Comparison of ENCODE assay signal across 9 cellular contexts in the genomic region with DNA sequence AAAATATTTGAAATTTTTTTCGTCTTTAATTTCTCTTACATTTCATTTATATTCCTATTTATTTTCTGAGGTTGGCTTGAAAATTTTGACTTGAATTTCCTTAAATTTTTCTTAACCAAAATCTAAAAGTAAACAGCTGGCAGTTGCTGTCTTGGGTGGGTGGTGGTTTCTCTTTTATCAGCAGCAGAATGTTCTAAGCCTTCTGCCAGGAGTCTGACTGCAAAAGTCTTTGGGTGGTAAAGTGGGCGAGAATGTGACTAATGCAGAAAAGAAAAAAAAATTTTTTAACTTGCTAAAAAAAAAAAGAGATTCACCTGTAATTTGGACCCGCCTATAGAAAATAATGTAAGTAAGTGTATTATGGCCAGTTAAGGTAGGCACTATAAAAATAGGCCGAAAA. TPM values are rescaled to one million over a fixed set of nuclear protein-coding genes. Genes with fewer than 3 reads are reported as not detected.
DNase-seq lines count a peak whose midpoint lies in the region; ATAC-seq, FAIRE-seq and TF ChIP-seq lines count a peak whose summit lies in the region.
"Had no signal": no experiment of that assay in that cellular context is flagged by ENCODE, and none has a peak within 500 bp of the region (broad histone marks: within the 10 kb centered on the region; RNA-seq: fewer than 3 reads in every experiment).

No MANE protein-coding gene starts in this region.

- peak; percentile 32 for DNase-seq in stimulated activated CD4-positive, alpha-beta T cell treated with anti-CD3 and anti-CD28 coated beads, Interleukin-4, amount 100 ng/mL, for 24 hours
- no peak for DNase-seq in stimulated activated CD4-positive, alpha-beta T cell treated with anti-CD3 and anti-CD28 coated beads, Interleukin-1b, Interleukin-23, amount 100 ng/mL, for 48 hours
- peak; percentile 13 for DNase-seq in fibroblast of peridontal ligament (ENCODE audit: extremely low read depth)
- no peak for DNase-seq in upper lobe of right lung
- DNase-seq in RCC 7860 (ENCODE audit: low spot score) = no peak
- DNase-seq in HuH-7 (ENCODE audit: low spot score) = no peak
- DNase-seq in HAP-1 (ENCODE audit: low spot score in 2 of 2) = no peak
- DNase-seq: DMS53 had no signal

- peaks cover 70% of the 10 kb centered on the region for H3K36me3 Mint-ChIP-seq in activated T-helper 17 cell treated with anti-CD3 and anti-CD28 coated beads, Interleukin-2, amount 50 U/mL, for 72 hours (ENCODE audit: low read depth)

- H3K27ac ChIP-seq in upper lobe of right lung = peak overlapping the region; percentile 33

- no peaks in the 10 kb centered on the region for H3K9me3 Mint-ChIP-seq in activated T-helper 17 cell treated with anti-CD3 and anti-CD28 coated beads, Interleukin-2, amount 50 U/mL, for 72 hours

- peak overlapping the region; percentile 87 for H3K27ac Mint-ChIP-seq in activated T-helper 17 cell treated with anti-CD3 and anti-CD28 coated beads, Interleukin-2, amount 50 U/mL, for 72 hours

- H3K9me3 ChIP-seq in upper lobe of right lung (no peaks in the 10 kb centered on the region), HAP-1 (no peaks in the 10 kb centered on the region; the same call in 1 of the 2 replicates)

- H3K4me3 ChIP-seq in upper lobe of right lung (peak overlapping the region; percentile 97), HAP-1 (no peak overlapping the region)

- no peaks in the 10 kb centered on the region for H3K27me3 Mint-ChIP-seq in activated T-helper 17 cell treated with anti-CD3 and anti-CD28 coated beads, Interleukin-2, amount 50 U/mL, for 72 hours

- peaks cover 45% of the 10 kb centered on the region for H3K4me1 ChIP-seq in upper lobe of right lung
- peaks cover 10% of the 10 kb centered on the region for H3K4me1 ChIP-seq in HAP-1

- H3K36me3 ChIP-seq in upper lobe of right lung = no peaks in the 10 kb centered on the region
- H3K36me3 ChIP-seq in HAP-1 (replicated peaks) = 0 out of 2 replicates have a peak, but pooled peaks cover 3% of the 10 kb centered on the region

- no peak for TF ChIP-seq CTCF in upper lobe of right lung (IDR thresholded peaks at IDR 0.05)

- H3K4me3 Mint-ChIP-seq in activated T-helper 17 cell treated with anti-CD3 and anti-CD28 coated beads, Interleukin-2, amount 50 U/mL, for 72 hours = peak overlapping the region; percentile 91

- in situ Hi-C loops in HAP-1 (cut with MboI; ENCODE audit: low sequenced_read_pairs) = no loop called here

- no peak for ATAC-seq in activated T-helper 17 cell treated with anti-CD3 and anti-CD28 coated beads, Interleukin-2, amount 50 U/mL, for 72 hours (replicated peaks)
- ATAC-seq in upper lobe of right lung = no peak

- no peak for FAIRE-seq in RCC 7860 (lab: Jason Lieb, UNC)

- intact Hi-C loops in upper lobe of right lung (cut with DNase I) = no loop called here

- H3K27me3 ChIP-seq in upper lobe of right lung (no peaks in the 10 kb centered on the region), HAP-1 (ENCODE audit: low read depth) (no peaks in the 10 kb centered on the region)

- peaks cover 30% of the 10 kb centered on the region for H3K4me1 Mint-ChIP-seq in activated T-helper 17 cell treated with anti-CD3 and anti-CD28 coated beads, Interleukin-2, amount 50 U/mL, for 72 hours

RNA-seq across cellular contexts. Expression of a gene that starts 2.5 kb away (rescaled TPM):
- 10 to 100 TPM; 51.3 to 77.4 TPM for total RNA-seq in activated T-helper 17 cell treated with anti-CD3 and anti-CD28 coated beads, Interleukin-2, amount 50 U/mL, for 72 hours
- 64.1 TPM for total RNA-seq in upper lobe of right lung

RNA-seq across cellular contexts. Expression of a gene that starts 3.0 kb away (rescaled TPM):
- 100 to 1,000 TPM in 1 of 2 donors, 10 to 100 TPM in 1; 64.1 to 101 TPM for total RNA-seq in activated T-helper 17 cell treated with anti-CD3 and anti-CD28 coated beads, Interleukin-2, amount 50 U/mL, for 72 hours
- 20.8 TPM for total RNA-seq in upper lobe of right lung

Comparison
In these comparisons a context has a peak if more than half of its experiments do, and no peak if none do; other contexts are left out.
1. DNase-seq: peak in stimulated activated CD4-positive, alpha-beta T cell treated with anti-CD3 and anti-CD28 coated beads, Interleukin-4, amount 100 ng/mL, for 24 hours (single experiment) and fibroblast of peridontal ligament (single experiment); none in stimulated activated CD4-positive, alpha-beta T cell treated with anti-CD3 and anti-CD28 coated beads, Interleukin-1b, Interleukin-23, amount 100 ng/mL, for 48 hours (single experiment), upper lobe of right lung (single experiment), RCC 7860 (single experiment), HuH-7 (single experiment) and HAP-1 (0 of 2).